In the genomic region with DNA sequence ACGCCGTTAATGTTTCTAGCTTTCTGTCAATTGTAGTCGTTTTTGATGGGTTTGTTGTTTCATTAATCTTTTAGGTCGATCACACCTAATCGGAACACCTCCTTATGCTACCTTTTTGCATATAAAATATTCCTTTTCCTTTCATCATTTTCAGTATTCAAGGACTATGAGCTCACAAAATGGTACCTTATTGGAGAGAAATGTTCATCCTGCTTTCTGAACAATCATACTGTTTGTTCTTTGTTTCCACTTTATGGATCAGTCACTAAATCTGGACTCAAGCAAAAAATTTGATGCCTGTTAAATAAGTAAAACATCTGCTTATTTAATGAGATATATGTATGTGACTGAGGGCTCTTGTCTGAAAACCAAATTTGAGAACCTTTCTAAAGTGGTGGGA, we compare ENCODE assay signal across 1 cellular context.
TF ChIP-seq lines count a peak whose summit lies in the region.

No MANE protein-coding gene starts in this region.

TF ChIP-seq in K562, 482 proteins besides CTCF, POLR2A, EP300 and RAD21:
- TF ChIP-seq, protein P1, sequence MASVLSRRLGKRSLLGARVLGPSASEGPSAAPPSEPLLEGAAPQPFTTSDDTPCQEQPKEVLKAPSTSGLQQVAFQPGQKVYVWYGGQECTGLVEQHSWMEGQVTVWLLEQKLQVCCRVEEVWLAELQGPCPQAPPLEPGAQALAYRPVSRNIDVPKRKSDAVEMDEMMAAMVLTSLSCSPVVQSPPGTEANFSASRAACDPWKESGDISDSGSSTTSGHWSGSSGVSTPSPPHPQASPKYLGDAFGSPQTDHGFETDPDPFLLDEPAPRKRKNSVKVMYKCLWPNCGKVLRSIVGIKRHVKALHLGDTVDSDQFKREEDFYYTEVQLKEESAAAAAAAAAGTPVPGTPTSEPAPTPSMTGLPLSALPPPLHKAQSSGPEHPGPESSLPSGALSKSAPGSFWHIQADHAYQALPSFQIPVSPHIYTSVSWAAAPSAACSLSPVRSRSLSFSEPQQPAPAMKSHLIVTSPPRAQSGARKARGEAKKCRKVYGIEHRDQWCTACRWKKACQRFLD (CRISPR knock-in tag; IDR thresholded peaks at IDR 0.05), result 0 out of 2 replicates have a peak, but pooled peaks have one; percentile 26
- TF ChIP-seq, protein P2, sequence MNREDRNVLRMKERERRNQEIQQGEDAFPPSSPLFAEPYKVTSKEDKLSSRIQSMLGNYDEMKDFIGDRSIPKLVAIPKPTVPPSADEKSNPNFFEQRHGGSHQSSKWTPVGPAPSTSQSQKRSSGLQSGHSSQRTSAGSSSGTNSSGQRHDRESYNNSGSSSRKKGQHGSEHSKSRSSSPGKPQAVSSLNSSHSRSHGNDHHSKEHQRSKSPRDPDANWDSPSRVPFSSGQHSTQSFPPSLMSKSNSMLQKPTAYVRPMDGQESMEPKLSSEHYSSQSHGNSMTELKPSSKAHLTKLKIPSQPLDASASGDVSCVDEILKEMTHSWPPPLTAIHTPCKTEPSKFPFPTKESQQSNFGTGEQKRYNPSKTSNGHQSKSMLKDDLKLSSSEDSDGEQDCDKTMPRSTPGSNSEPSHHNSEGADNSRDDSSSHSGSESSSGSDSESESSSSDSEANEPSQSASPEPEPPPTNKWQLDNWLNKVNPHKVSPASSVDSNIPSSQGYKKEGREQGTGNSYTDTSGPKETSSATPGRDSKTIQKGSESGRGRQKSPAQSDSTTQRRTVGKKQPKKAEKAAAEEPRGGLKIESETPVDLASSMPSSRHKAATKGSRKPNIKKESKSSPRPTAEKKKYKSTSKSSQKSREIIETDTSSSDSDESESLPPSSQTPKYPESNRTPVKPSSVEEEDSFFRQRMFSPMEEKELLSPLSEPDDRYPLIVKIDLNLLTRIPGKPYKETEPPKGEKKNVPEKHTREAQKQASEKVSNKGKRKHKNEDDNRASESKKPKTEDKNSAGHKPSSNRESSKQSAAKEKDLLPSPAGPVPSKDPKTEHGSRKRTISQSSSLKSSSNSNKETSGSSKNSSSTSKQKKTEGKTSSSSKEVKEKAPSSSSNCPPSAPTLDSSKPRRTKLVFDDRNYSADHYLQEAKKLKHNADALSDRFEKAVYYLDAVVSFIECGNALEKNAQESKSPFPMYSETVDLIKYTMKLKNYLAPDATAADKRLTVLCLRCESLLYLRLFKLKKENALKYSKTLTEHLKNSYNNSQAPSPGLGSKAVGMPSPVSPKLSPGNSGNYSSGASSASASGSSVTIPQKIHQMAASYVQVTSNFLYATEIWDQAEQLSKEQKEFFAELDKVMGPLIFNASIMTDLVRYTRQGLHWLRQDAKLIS (CRISPR knock-in tag; IDR thresholded peaks at IDR 0.05), result 0 out of 2 replicates have a peak, but pooled peaks have one; percentile 67
- TF ChIP-seq MBD2 (IDR thresholded peaks at IDR 0.05; ENCODE audit: borderline replicate concordance, low read depth) (no peak), TGIF2 (CRISPR knock-in tag; IDR thresholded peaks at IDR 0.05) (no peak), GATAD2B (IDR thresholded peaks at IDR 0.05; ENCODE audit: borderline replicate concordance) (no peak), BMI1 (IDR thresholded peaks at IDR 0.05; ENCODE audit: low read length) (no peak), SRSF3 (IDR thresholded peaks at IDR 0.05; ENCODE audit: insufficient read depth, low read length) (no peak), KAT7 (CRISPR knock-in tag; IDR thresholded peaks at IDR 0.05; ENCODE audit: borderline replicate concordance) (0 out of 2 replicates have a peak, but pooled peaks have one; percentile 54), POLR2AphosphoS5 (IDR thresholded peaks at IDR 0.05; ENCODE audit: control insufficient read depth, insufficient read depth, low read depth, low read length) (no peak), NR1H2 (CRISPR knock-in tag; IDR thresholded peaks at IDR 0.05) (no peak), ZNF764 (CRISPR knock-in tag; IDR thresholded peaks at IDR 0.05; ENCODE audit: low read depth) (no peak), SMARCA5 (IDR thresholded peaks at IDR 0.05) (no peak)
- TF ChIP-seq, protein P3, sequence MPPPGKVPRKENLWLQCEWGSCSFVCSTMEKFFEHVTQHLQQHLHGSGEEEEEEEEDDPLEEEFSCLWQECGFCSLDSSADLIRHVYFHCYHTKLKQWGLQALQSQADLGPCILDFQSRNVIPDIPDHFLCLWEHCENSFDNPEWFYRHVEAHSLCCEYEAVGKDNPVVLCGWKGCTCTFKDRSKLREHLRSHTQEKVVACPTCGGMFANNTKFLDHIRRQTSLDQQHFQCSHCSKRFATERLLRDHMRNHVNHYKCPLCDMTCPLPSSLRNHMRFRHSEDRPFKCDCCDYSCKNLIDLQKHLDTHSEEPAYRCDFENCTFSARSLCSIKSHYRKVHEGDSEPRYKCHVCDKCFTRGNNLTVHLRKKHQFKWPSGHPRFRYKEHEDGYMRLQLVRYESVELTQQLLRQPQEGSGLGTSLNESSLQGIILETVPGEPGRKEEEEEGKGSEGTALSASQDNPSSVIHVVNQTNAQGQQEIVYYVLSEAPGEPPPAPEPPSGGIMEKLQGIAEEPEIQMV (tag; conservative IDR thresholded peaks at IDR 0.05; ENCODE audit: low read depth), result 0 out of 2 replicates have a peak, but pooled peaks have one; percentile 25
- TF ChIP-seq, protein P4, sequence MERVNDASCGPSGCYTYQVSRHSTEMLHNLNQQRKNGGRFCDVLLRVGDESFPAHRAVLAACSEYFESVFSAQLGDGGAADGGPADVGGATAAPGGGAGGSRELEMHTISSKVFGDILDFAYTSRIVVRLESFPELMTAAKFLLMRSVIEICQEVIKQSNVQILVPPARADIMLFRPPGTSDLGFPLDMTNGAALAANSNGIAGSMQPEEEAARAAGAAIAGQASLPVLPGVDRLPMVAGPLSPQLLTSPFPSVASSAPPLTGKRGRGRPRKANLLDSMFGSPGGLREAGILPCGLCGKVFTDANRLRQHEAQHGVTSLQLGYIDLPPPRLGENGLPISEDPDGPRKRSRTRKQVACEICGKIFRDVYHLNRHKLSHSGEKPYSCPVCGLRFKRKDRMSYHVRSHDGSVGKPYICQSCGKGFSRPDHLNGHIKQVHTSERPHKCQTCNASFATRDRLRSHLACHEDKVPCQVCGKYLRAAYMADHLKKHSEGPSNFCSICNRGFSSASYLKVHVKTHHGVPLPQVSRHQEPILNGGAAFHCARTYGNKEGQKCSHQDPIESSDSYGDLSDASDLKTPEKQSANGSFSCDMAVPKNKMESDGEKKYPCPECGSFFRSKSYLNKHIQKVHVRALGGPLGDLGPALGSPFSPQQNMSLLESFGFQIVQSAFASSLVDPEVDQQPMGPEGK (CRISPR knock-in tag; IDR thresholded peaks at IDR 0.05; ENCODE audit: borderline replicate concordance), result no peak
- TF ChIP-seq, protein P5, sequence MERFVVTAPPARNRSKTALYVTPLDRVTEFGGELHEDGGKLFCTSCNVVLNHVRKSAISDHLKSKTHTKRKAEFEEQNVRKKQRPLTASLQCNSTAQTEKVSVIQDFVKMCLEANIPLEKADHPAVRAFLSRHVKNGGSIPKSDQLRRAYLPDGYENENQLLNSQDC (CRISPR knock-in tag; IDR thresholded peaks at IDR 0.05), result no peak
